Comparison of ENCODE assay signal across 29 cellular contexts in the genomic region with DNA sequence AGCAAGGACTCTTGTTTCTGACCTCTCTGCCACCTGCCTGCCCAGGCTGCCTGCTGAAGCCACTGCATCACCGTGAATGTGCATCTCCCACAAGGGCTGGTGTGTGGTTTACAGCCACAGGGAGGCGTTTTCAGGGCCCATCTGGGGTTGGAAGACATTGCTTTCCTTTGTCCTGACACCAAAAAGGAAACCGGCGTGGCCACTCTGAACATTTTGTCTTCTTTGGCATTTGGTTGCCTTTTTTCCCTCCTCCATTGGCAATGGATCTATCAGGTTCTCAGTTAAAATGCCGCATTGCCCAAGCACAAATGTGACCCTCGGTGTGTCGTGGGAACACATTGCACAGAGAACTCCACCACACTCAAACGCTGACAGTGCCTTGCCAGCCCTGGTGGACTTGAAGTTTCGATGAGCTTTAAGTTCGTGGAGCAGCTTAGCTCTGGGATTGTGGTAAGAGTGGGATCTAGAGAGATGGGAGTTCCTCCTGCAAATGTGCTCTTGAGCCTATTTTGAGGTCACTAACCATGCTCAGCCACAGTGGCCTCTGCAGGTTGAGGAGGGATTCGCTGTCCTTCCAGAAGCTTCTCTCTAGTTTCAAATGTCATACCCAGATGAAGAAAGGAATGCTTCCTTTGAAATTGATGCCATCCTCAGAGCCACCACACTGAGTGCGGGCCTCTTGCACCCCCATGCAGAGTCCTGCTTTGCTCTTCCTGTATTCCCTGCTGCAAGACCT. TPM values are rescaled to one million over a fixed set of nuclear protein-coding genes. Genes with fewer than 3 reads are reported as not detected.
DNase-seq lines count a peak whose midpoint lies in the region; ATAC-seq and TF ChIP-seq lines count a peak whose summit lies in the region.
"Had no signal": no experiment of that assay in that cellular context is flagged by ENCODE, and none has a peak within 500 bp of the region (broad histone marks: within the 10 kb centered on the region; RNA-seq: fewer than 3 reads in every experiment).

No MANE protein-coding gene starts in this region.

- intact Hi-C loops in mammary epithelial cell (cut with micrococcal nuclease) (no loop called here), breast epithelium (cut with DNase I; ENCODE audit: low total_unique reads) (loop anchor here (5.0 kb wide), 1 partner anchor 1301 kb away; no protein-coding TSS in a partner anchor), posterior cingulate gyrus (cut with DNase I) (no loop called here)

- WGBS in mammary epithelial cell (ENCODE audit: low coverage, missing lambda C conversion rate), result 71% methylated on average over 9 of the region's 12 CpGs
- 93 to 95% methylated on average over 9 to 12 of the region's 12 CpGs for WGBS in endodermal cell (ENCODE audit: insufficient coverage in 1 of 2, insufficient read length in 1 of 2), 2 experiments

- no peak for TF ChIP-seq CTCF in mammary epithelial cell (conservative IDR thresholded peaks at IDR 0.05 in 1 of 2, IDR thresholded peaks at IDR 0.05 in 1 of 2; ENCODE audit: extremely low read depth in 1 of 2, insufficient read depth in 1 of 2, low read depth in 1 of 2, low read length in 2 of 2)
- no peak for TF ChIP-seq CTCF in breast epithelium (IDR thresholded peaks at IDR 0.05)
- peak; percentile 23 for TF ChIP-seq CTCF in endodermal cell (conservative IDR thresholded peaks at IDR 0.05)

- no peak for TF ChIP-seq POLR2A in breast epithelium (IDR thresholded peaks at IDR 0.05)

- no peak overlapping the region for H3K4me3 ChIP-seq in mammary epithelial cell (replicated peaks in 1 of 3; ENCODE audit: insufficient read depth in 1 of 3, low read depth in 2 of 3, low read length in 3 of 3)
- no peak overlapping the region for H3K4me3 ChIP-seq in breast epithelium
- no peak overlapping the region for H3K4me3 ChIP-seq in endodermal cell (ENCODE audit: low read length)
- no peak overlapping the region for H3K4me3 ChIP-seq in mucosa of rectum (ENCODE audit: low read length in 2 of 2)
- H3K4me3 ChIP-seq: ascending aorta, left lung, right atrium auricular region, SJCRH30 had no signal

- H3K36me3 ChIP-seq in mammary epithelial cell (ENCODE audit: insufficient read depth, low read length), result no peaks in the 10 kb centered on the region
- no peaks in the 10 kb centered on the region for H3K36me3 ChIP-seq in breast epithelium
- no peaks in the 10 kb centered on the region for H3K36me3 ChIP-seq in endodermal cell (ENCODE audit: control insufficient read depth, insufficient read depth, low read length)
- no peaks in the 10 kb centered on the region for H3K36me3 ChIP-seq in mucosa of rectum (ENCODE audit: control insufficient read depth in 2 of 2, insufficient read depth in 2 of 2, low read length in 2 of 2)
- H3K36me3 ChIP-seq: ascending aorta, left lung, right atrium auricular region, SJCRH30 had no signal

- H2AFZ ChIP-seq in mammary epithelial cell (ENCODE audit: low read depth, low read length), result no peak overlapping the region
- H2AFZ ChIP-seq: parathyroid adenoma had no signal

- H3K9me3 ChIP-seq in mammary epithelial cell (replicated peaks; ENCODE audit: insufficient read depth, low read length) (no peaks in the 10 kb centered on the region), breast epithelium (no peaks in the 10 kb centered on the region), endodermal cell (ENCODE audit: control insufficient read depth, low read length) (no peaks in the 10 kb centered on the region), mucosa of rectum (ENCODE audit: control insufficient read depth in 2 of 2, low read length in 2 of 2) (no peaks in the 10 kb centered on the region)
- H3K9me3 ChIP-seq: ascending aorta, left lung, right atrium auricular region, SJCRH30 had no signal

- H3K36me3 Mint-ChIP-seq in endodermal cell (ENCODE audit: low read depth), result no peaks in the 10 kb centered on the region
- H3K36me3 Mint-ChIP-seq: activated naive CD4-positive, alpha-beta T cell treated with anti-CD3 and anti-CD28 coated beads, Interleukin-2, amount 50 U/mL, for 24 hours; CD4-positive, CD25-positive, alpha-beta regulatory T cell had no signal

- no peaks in the 10 kb centered on the region for H3K9me3 Mint-ChIP-seq in endodermal cell
- H3K9me3 Mint-ChIP-seq: activated naive CD4-positive, alpha-beta T cell treated with anti-CD3 and anti-CD28 coated beads, Interleukin-2, amount 50 U/mL, for 24 hours; activated T-helper 17 cell treated with anti-CD3 and anti-CD28 coated beads, Interleukin-2, amount 50 U/mL, for 72 hours had no signal

- no peak overlapping the region for H3K4me2 ChIP-seq in mammary epithelial cell (ENCODE audit: insufficient read depth, low read depth, low read length)

- H3K79me2 ChIP-seq in mammary epithelial cell (ENCODE audit: insufficient read depth, low read length), result no peaks in the 10 kb centered on the region
- H3K79me2 ChIP-seq: parathyroid adenoma had no signal

- dilution Hi-C loops in mammary epithelial cell (cut with HindIII; ENCODE audit: low sequenced_read_pairs), result no loop called here

- no peak for ATAC-seq in GM21723 (IDR thresholded peaks at IDR 0.05; ENCODE audit: unreplicated experiment)
- ATAC-seq: activated T-helper 17 cell treated with anti-CD3 and anti-CD28 coated beads, Interleukin-2, amount 50 U/mL, for 72 hours; left lung had no signal

- H3K9ac ChIP-seq in mammary epithelial cell (ENCODE audit: insufficient read depth, low read length) (no peak overlapping the region), endodermal cell (ENCODE audit: extremely low read depth, low read length, poor library complexity, severe bottlenecking) (no peak overlapping the region), mucosa of rectum (ENCODE audit: low read depth in 1 of 2, low read length in 2 of 2) (no peak overlapping the region)
- H3K9ac ChIP-seq: parathyroid adenoma had no signal

- H3K4me1 Mint-ChIP-seq in endodermal cell, result peaks cover 11% of the 10 kb centered on the region
- H3K4me1 Mint-ChIP-seq: activated naive CD4-positive, alpha-beta T cell treated with anti-CD3 and anti-CD28 coated beads, Interleukin-2, amount 50 U/mL, for 24 hours; activated T-helper 17 cell treated with anti-CD3 and anti-CD28 coated beads, Interleukin-2, amount 50 U/mL, for 72 hours; CD4-positive, CD25-positive, alpha-beta regulatory T cell had no signal

- BruUV-seq in mammary epithelial cell (replicated peaks; lab: Mats Ljungman, UMichigan), result no TSS peak

- H3K27ac ChIP-seq in mammary epithelial cell (ENCODE audit: insufficient read depth, low read depth, low read length), result no peak overlapping the region
- no peak overlapping the region for H3K27ac ChIP-seq in breast epithelium
- peak overlapping the region; percentile 70 for H3K27ac ChIP-seq in endodermal cell (ENCODE audit: low read depth, low read length)
- peak overlapping the region; percentile 84 to 87 for H3K27ac ChIP-seq in mucosa of rectum (ENCODE audit: low read depth in 2 of 2, low read length in 2 of 2)
- H3K27ac ChIP-seq: ascending aorta, parathyroid adenoma, right atrium auricular region, SJCRH30 had no signal

- H3K27ac Mint-ChIP-seq in endodermal cell, result no peak overlapping the region
- H3K27ac Mint-ChIP-seq: activated T-helper 17 cell treated with anti-CD3 and anti-CD28 coated beads, Interleukin-2, amount 50 U/mL, for 72 hours; CD4-positive, CD25-positive, alpha-beta regulatory T cell had no signal

- H3K27me3 Mint-ChIP-seq in endodermal cell (ENCODE audit: insufficient read depth), result peaks cover 36% of the 10 kb centered on the region
- H3K27me3 Mint-ChIP-seq: activated naive CD4-positive, alpha-beta T cell treated with anti-CD3 and anti-CD28 coated beads, Interleukin-2, amount 50 U/mL, for 24 hours had no signal

- H3K4me3 Mint-ChIP-seq in endodermal cell, result no peak overlapping the region
- H3K4me3 Mint-ChIP-seq: activated naive CD4-positive, alpha-beta T cell treated with anti-CD3 and anti-CD28 coated beads, Interleukin-2, amount 50 U/mL, for 24 hours; activated T-helper 17 cell treated with anti-CD3 and anti-CD28 coated beads, Interleukin-2, amount 50 U/mL, for 72 hours; CD4-positive, CD25-positive, alpha-beta regulatory T cell had no signal

- CTCF ChIA-PET in mammary epithelial cell (lab: Charles Lee; ENCODE audit: low non-redundant PET), result no interaction called here

- H3K27me3 ChIP-seq in mammary epithelial cell (ENCODE audit: insufficient read depth, low read length) (no peaks in the 10 kb centered on the region), breast epithelium (peaks cover 0 to 4% of the 10 kb centered on the region in 2 donors), endodermal cell (ENCODE audit: control insufficient read depth, insufficient read depth, low read length, poor library complexity, severe bottlenecking) (peaks cover 21% of the 10 kb centered on the region), mucosa of rectum (ENCODE audit: control insufficient read depth in 2 of 2, insufficient read depth in 2 of 2, low read length in 2 of 2) (no peaks in the 10 kb centered on the region)
- H3K27me3 ChIP-seq: ascending aorta, right atrium auricular region had no signal

- in situ Hi-C loops in mammary epithelial cell (cut with MboI; ENCODE audit: low sequenced_read_pairs in 2 of 2), result no loop called here

- no peaks in the 10 kb centered on the region for H3K4me1 ChIP-seq in mammary epithelial cell (ENCODE audit: insufficient read depth, low read length)
- H3K4me1 ChIP-seq in breast epithelium, result no peaks in the 10 kb centered on the region
- no peaks in the 10 kb centered on the region for H3K4me1 ChIP-seq in endodermal cell (ENCODE audit: control insufficient read depth, insufficient read depth, low read length)
- peaks cover 32 to 37% of the 10 kb centered on the region in 2 donors for H3K4me1 ChIP-seq in mucosa of rectum (ENCODE audit: control insufficient read depth in 2 of 2, insufficient read depth in 2 of 2, low read length in 2 of 2)
- H3K4me1 ChIP-seq: ascending aorta, left lung, parathyroid adenoma, right atrium auricular region, SJCRH30 had no signal

- no peaks in the 10 kb centered on the region for H4K20me1 ChIP-seq in mammary epithelial cell (ENCODE audit: insufficient read depth, low read length)

- DNase-seq in mammary epithelial cell, result peak; percentile 6
- no peak for DNase-seq in breast epithelium (ENCODE audit: low spot score in 2 of 2)
- peak; percentile 49 for DNase-seq in endodermal cell
- DNase-seq in OCI-M1 (lab: John Stamatoyannopoulos, UW), result no peak
- no peak for DNase-seq in NCI-H1694 (lab: John Stamatoyannopoulos, UW)
- DNase-seq in posterior cingulate gyrus, result no peak
- DNase-seq: activated CD4-positive, alpha-beta T cell treated with anti-CD3 and anti-CD28 coated beads, Interleukin-2, amount 50 U/mL, for 48 hours; activated CD8-positive, alpha-beta memory T cell treated with anti-CD3 and anti-CD28 coated beads, Interleukin-2, amount 50 U/mL, for 48 hours; CD4-positive, CD25-positive, alpha-beta regulatory T cell; dermis blood vessel endothelial cell; Kasumi-1; left lung; NCI-H1694 treated with DMSO at 0.1 percent for 48 hours; NCI-H524 treated with DMSO at 0.1 percent for 48 hours; SJCRH30; stimulated activated CD4-positive, alpha-beta T cell treated with anti-CD3 and anti-CD28 coated beads, Interleukin-2, amount 100 ng/mL, for 48 hours; T-helper 1 cell had no signal

RNA-seq across cellular contexts. Expression of gene PCK1, which starts 14.8 kb away (rescaled TPM):
- total RNA-seq in mammary epithelial cell (not detected), breast epithelium (100 to 1,000 TPM in 1 of 3 donors, 10 to 100 TPM in 2; 27.2 to 252 (median 29.3) TPM), endodermal cell (not detected)
- not detected for polyA plus RNA-seq in mammary epithelial cell
- polyA minus RNA-seq in mammary epithelial cell, result not detected
- polyA plus RNA-seq in endodermal cell (2013, experiment 1 of 2), result 0.25 TPM
- 0.70 TPM for polyA plus RNA-seq in endodermal cell (2013, experiment 2 of 2)
- total RNA-seq: A172; activated T-helper 17 cell treated with anti-CD3 and anti-CD28 coated beads, Interleukin-2, amount 50 U/mL, for 72 hours; CD4-positive, CD25-positive, alpha-beta regulatory T cell; dermis blood vessel endothelial cell; left lung; SJCRH30 had no signal
- polyA plus RNA-seq: CD4-positive, CD25-positive, alpha-beta regulatory T cell; fibroblast of lung had no signal

RNA-seq across cellular contexts. Expression of gene CTCFL, which starts 21.2 kb away (rescaled TPM):
- not detected for total RNA-seq in mammary epithelial cell
- polyA plus RNA-seq in mammary epithelial cell, result not detected
- not detected for polyA minus RNA-seq in mammary epithelial cell
- total RNA-seq in breast epithelium, result not detected
- 1 to 10 TPM in 1 of 2 donors, under 1 TPM in 1; 0.33 to 1.4 TPM for total RNA-seq in endodermal cell
- polyA plus RNA-seq in endodermal cell (2013, experiment 1 of 2), result 0.28 TPM
- polyA plus RNA-seq in endodermal cell (2013, experiment 2 of 2), result 0.46 TPM
- total RNA-seq: A172; activated T-helper 17 cell treated with anti-CD3 and anti-CD28 coated beads, Interleukin-2, amount 50 U/mL, for 72 hours; ascending aorta; cardiac septum; CD4-positive, CD25-positive, alpha-beta regulatory T cell; dermis blood vessel endothelial cell; fibroblast of lung; left lung; right atrium auricular region; urinary bladder had no signal
- polyA plus RNA-seq: CD4-positive, CD25-positive, alpha-beta regulatory T cell; fibroblast of lung; neural cell; urinary bladder had no signal

Comparison
In these comparisons a context has a peak if more than half of its experiments do, and no peak if none do; other contexts are left out.
1. DNase-seq: peak in mammary epithelial cell (single experiment) and endodermal cell (single experiment); none in breast epithelium (0 of 2), OCI-M1 (single experiment), NCI-H1694 (single experiment) and posterior cingulate gyrus (0 of 10).
2. RNA of gene PCK1, which starts 14.8 kb away (total RNA-seq): 27.2 to 252 TPM in breast epithelium; not detected in mammary epithelial cell and not detected in endodermal cell; every median in the first group is over 10 times any median in the second.
3. H3K27ac ChIP-seq: peak in endodermal cell (single experiment) and mucosa of rectum (2 of 2); none in mammary epithelial cell (single experiment) and breast epithelium (0 of 2).